In the genomic region with DNA sequence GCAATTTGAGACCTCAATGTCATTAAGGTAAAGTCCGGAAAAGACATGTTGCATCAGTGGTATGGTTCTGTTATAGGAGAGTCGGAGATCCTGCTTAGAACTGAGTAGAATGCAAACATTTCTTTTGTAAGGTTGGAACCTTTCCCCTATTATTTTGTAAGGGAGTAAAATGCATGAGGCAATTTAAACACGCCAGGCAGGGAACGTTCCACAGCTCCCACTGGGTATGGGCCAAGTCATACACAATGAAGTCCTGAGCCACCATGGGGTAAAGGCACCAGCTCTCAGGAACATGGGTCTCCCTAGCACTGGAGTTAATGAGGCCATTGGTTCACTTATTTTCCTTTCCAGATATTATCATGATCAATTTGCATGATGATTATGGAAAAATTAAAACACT, we compare ENCODE assay signal across 6 cellular contexts.
"Had no signal": no experiment of that assay in that cellular context is flagged by ENCODE, and none has a peak within 500 bp of the region (broad histone marks: within the 10 kb centered on the region; RNA-seq: fewer than 3 reads in every experiment).

No MANE protein-coding gene starts in this region.

- H3K4me3 ChIP-seq: GM23338, K562 had no signal

- DNase-seq: H9, HCEC 1CT, IMR-90 had no signal

- H3K27ac ChIP-seq: HL-60 had no signal

- ATAC-seq: GM23338, K562 had no signal
